29 cellular contexts compared by ENCODE assay signal in genomic region chr7:86012955-86013354, GRCh38.
"Had no signal": no experiment of that assay in that cellular context is flagged by ENCODE, and none has a peak within 500 bp of the region (broad histone marks: within the 10 kb centered on the region; RNA-seq: fewer than 3 reads in every experiment).

No MANE protein-coding gene starts in this region.

- H3K9me3 ChIP-seq: ovary, psoas muscle, right lobe of liver, sigmoid colon, stomach, thoracic aorta, thyroid gland, tibial nerve, upper lobe of left lung, vagina had no signal

- H3K36me3 Mint-ChIP-seq: neural progenitor cell; stimulated activated effector memory CD8-positive, alpha-beta T cell treated with anti-CD3 and anti-CD28 coated beads, Interleukin-12 subunit alpha, Interleukin-12 subunit beta, amount 100 ng/mL, for 72 hours; stimulated activated naive B cell treated with anti-CD40 and anti-IgM and Interleukin-4, amounts not matched to agents 10 μg/mL and 1 μg/mL and 100 μg/mL, for 72 hours had no signal

- H3K27me3 ChIP-seq: neural progenitor cell, ovary, right lobe of liver, sigmoid colon, stomach, thyroid gland, tibial nerve, upper lobe of left lung, vagina had no signal

- H3K27me3 Mint-ChIP-seq: naive thymus-derived CD8-positive, alpha-beta T cell; natural killer cell treated with Interleukin-12 subunit alpha and Interleukin-12 subunit beta and Interleukin-15 and Interleukin-18, amount 100 ng/mL, for 72 hours; progenitor cell of endocrine pancreas; stimulated activated naive B cell treated with anti-CD40 and anti-IgM and Interleukin-4, amounts not matched to agents 10 μg/mL and 1 μg/mL and 100 μg/mL, for 72 hours; stimulated activated naive CD8-positive, alpha-beta T cell treated with anti-CD3 and anti-CD28 coated beads, Interleukin-15, Interleukin-2, amounts not matched to agents 100 ng/mL and 50 ng/mL, for 24 hours had no signal

- H3K9me3 Mint-ChIP-seq: nephron progenitor cell, neural progenitor cell had no signal

- H3K4me3 Mint-ChIP-seq: naive thymus-derived CD8-positive, alpha-beta T cell; natural killer cell treated with Interleukin-12 subunit alpha and Interleukin-12 subunit beta and Interleukin-15 and Interleukin-18, amount 100 ng/mL, for 72 hours; nephron progenitor cell; neural progenitor cell; stimulated activated effector memory CD8-positive, alpha-beta T cell treated with anti-CD3 and anti-CD28 coated beads, Interleukin-12 subunit alpha, Interleukin-12 subunit beta, amount 100 ng/mL, for 72 hours; stimulated activated naive B cell treated with anti-CD40 and anti-IgM and Interleukin-4, amounts not matched to agents 10 μg/mL and 1 μg/mL and 100 μg/mL, for 72 hours; stimulated activated naive CD8-positive, alpha-beta T cell treated with anti-CD3 and anti-CD28 coated beads, Interleukin-15, Interleukin-2, amounts not matched to agents 100 ng/mL and 50 ng/mL, for 24 hours had no signal

- H3K27ac Mint-ChIP-seq: naive thymus-derived CD8-positive, alpha-beta T cell; natural killer cell treated with Interleukin-12 subunit alpha and Interleukin-12 subunit beta and Interleukin-15 and Interleukin-18, amount 100 ng/mL, for 72 hours; nephron progenitor cell; neural progenitor cell; progenitor cell of endocrine pancreas; stimulated activated effector memory CD8-positive, alpha-beta T cell treated with anti-CD3 and anti-CD28 coated beads, Interleukin-12 subunit alpha, Interleukin-12 subunit beta, amount 100 ng/mL, for 72 hours; stimulated activated naive B cell treated with anti-CD40 and anti-IgM and Interleukin-4, amounts not matched to agents 10 μg/mL and 1 μg/mL and 100 μg/mL, for 72 hours; stimulated activated naive CD8-positive, alpha-beta T cell treated with anti-CD3 and anti-CD28 coated beads, Interleukin-15, Interleukin-2, amounts not matched to agents 100 ng/mL and 50 ng/mL, for 24 hours had no signal

- H3K79me2 ChIP-seq: parathyroid adenoma had no signal

- H3K4me1 Mint-ChIP-seq: naive thymus-derived CD8-positive, alpha-beta T cell; nephron progenitor cell; stimulated activated effector memory CD8-positive, alpha-beta T cell treated with anti-CD3 and anti-CD28 coated beads, Interleukin-12 subunit alpha, Interleukin-12 subunit beta, amount 100 ng/mL, for 72 hours; stimulated activated naive B cell treated with anti-CD40 and anti-IgM and Interleukin-4, amounts not matched to agents 10 μg/mL and 1 μg/mL and 100 μg/mL, for 72 hours had no signal

- DNase-seq: naive thymus-derived CD8-positive, alpha-beta T cell; nephron progenitor cell; occipital lobe; ovary; posterior cingulate gyrus; psoas muscle; right cardiac atrium; right lobe of liver; sigmoid colon; small intestine; stimulated activated CD4-positive, alpha-beta T cell treated with anti-CD3 and anti-CD28 coated beads, Interleukin-15, amount 100 ng/mL, for 24 hours; stimulated activated CD4-positive, alpha-beta T cell treated with anti-CD3 and anti-CD28 coated beads, Interleukin-2, amount 100 ng/mL, for 24 hours; stimulated activated CD4-positive, alpha-beta T cell treated with anti-CD3 and anti-CD28 coated beads, Interleukin-2, amount 100 ng/mL, for 48 hours; stimulated activated CD4-positive, alpha-beta T cell treated with anti-CD3 and anti-CD28 coated beads, Interleukin-4, amount 100 ng/mL, for 24 hours; stimulated activated naive B cell treated with anti-CD40 and anti-IgM and Interleukin-4, amounts not matched to agents 10 μg/mL and 1 μg/mL and 100 μg/mL, for 72 hours; stimulated activated naive CD4-positive, alpha-beta T cell treated with Interleukin-2 at 50 U/mL for 16 hours; stomach; thyroid gland; trophoblast cell; upper lobe of left lung had no signal

- H3K9ac ChIP-seq: neural progenitor cell, parathyroid adenoma had no signal

- H3K27ac ChIP-seq: neural progenitor cell, ovary, parathyroid adenoma, psoas muscle, right lobe of liver, sigmoid colon, stomach, thoracic aorta, thyroid gland, tibial nerve, upper lobe of left lung, vagina had no signal

- H2AFZ ChIP-seq: parathyroid adenoma had no signal

- H3K4me2 ChIP-seq: neural progenitor cell had no signal

- H3K36me3 ChIP-seq: neural progenitor cell, ovary, right lobe of liver, sigmoid colon, stomach, thoracic aorta, thyroid gland, tibial nerve, upper lobe of left lung, vagina had no signal

- H3K4me3 ChIP-seq: neural progenitor cell, ovary, psoas muscle, right lobe of liver, sigmoid colon, stomach, thoracic aorta, thyroid gland, tibial nerve, upper lobe of left lung, vagina had no signal
